In the genomic region with DNA sequence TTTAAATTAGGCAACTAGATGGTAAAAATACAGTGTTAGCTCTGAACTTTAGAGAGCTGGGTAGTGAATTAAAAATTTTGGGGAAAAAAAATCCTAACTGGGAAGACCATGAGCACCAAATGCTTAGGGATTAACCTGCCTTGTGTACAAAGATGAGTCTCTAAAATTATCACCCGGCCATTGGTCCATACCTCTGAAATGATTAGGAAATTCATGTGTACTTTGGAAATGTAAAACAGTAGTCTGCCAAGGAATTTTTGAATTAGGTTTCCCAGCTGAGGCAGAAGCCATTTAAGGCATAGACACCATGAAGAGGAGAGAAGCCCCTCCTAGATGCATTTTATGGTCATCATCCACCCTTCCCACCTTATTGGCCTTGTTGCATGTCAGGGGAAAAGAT, we compare ENCODE assay signal across 2 cellular contexts.
TF ChIP-seq lines count a peak whose summit lies in the region.

No MANE protein-coding gene starts in this region.

TF ChIP-seq in IMR-90, 13 proteins besides CTCF, POLR2A, EP300 and RAD21:
- TF ChIP-seq, protein P1, sequence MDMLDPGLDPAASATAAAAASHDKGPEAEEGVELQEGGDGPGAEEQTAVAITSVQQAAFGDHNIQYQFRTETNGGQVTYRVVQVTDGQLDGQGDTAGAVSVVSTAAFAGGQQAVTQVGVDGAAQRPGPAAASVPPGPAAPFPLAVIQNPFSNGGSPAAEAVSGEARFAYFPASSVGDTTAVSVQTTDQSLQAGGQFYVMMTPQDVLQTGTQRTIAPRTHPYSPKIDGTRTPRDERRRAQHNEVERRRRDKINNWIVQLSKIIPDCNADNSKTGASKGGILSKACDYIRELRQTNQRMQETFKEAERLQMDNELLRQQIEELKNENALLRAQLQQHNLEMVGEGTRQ (IDR thresholded peaks at IDR 0.05; ENCODE audit: low read depth, low read length), result no peak
- no peak for TF ChIP-seq CEBPB (IDR thresholded peaks at IDR 0.05; ENCODE audit: low read depth, low read length)
- TF ChIP-seq MAFK (IDR thresholded peaks at IDR 0.05; ENCODE audit: low read depth, low read length), result no peak
- TF ChIP-seq SMC3 (IDR thresholded peaks at IDR 0.05; ENCODE audit: low read depth, low read length), result no peak
- no peak for TF ChIP-seq CHD1 (IDR thresholded peaks at IDR 0.05; ENCODE audit: low read depth, low read length)
- TF ChIP-seq, protein P2, sequence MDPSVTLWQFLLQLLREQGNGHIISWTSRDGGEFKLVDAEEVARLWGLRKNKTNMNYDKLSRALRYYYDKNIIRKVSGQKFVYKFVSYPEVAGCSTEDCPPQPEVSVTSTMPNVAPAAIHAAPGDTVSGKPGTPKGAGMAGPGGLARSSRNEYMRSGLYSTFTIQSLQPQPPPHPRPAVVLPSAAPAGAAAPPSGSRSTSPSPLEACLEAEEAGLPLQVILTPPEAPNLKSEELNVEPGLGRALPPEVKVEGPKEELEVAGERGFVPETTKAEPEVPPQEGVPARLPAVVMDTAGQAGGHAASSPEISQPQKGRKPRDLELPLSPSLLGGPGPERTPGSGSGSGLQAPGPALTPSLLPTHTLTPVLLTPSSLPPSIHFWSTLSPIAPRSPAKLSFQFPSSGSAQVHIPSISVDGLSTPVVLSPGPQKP (IDR thresholded peaks at IDR 0.05; ENCODE audit: borderline replicate concordance, low read depth, low read length), result no peak
- TF ChIP-seq MXI1 (IDR thresholded peaks at IDR 0.05; ENCODE audit: borderline replicate concordance, low read depth, low read length), result no peak
- TF ChIP-seq RCOR1 (IDR thresholded peaks at IDR 0.05; ENCODE audit: insufficient replicate concordance, low read length), result no peak
- no peak for TF ChIP-seq MAZ (IDR thresholded peaks at IDR 0.05; ENCODE audit: borderline replicate concordance, low read depth, low read length)
- no peak for TF ChIP-seq BHLHE40 (IDR thresholded peaks at IDR 0.05; ENCODE audit: low read depth, low read length)
- no peak for TF ChIP-seq RFX5 (IDR thresholded peaks at IDR 0.05; ENCODE audit: low read depth, low read length)
- TF ChIP-seq FOS (IDR thresholded peaks at IDR 0.05; ENCODE audit: low read depth, low read length), result no peak
- TF ChIP-seq NFE2L2 (IDR thresholded peaks at IDR 0.05; ENCODE audit: low read depth, low read length), result no peak

TF ChIP-seq in H1, 55 proteins besides CTCF, POLR2A, EP300 and RAD21:
- TF ChIP-seq NRF1 (IDR thresholded peaks at IDR 0.05; ENCODE audit: low read depth, low read length), result no peak
- TF ChIP-seq, protein P3, sequence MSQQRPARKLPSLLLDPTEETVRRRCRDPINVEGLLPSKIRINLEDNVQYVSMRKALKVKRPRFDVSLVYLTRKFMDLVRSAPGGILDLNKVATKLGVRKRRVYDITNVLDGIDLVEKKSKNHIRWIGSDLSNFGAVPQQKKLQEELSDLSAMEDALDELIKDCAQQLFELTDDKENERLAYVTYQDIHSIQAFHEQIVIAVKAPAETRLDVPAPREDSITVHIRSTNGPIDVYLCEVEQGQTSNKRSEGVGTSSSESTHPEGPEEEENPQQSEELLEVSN (IDR thresholded peaks at IDR 0.05), result no peak
